8 cellular contexts compared by ENCODE assay signal in genomic region chr6:126083875-126084274, GRCh38.
"Had no signal": no experiment of that assay in that cellular context is flagged by ENCODE, and none has a peak within 500 bp of the region (broad histone marks: within the 10 kb centered on the region; RNA-seq: fewer than 3 reads in every experiment).

No MANE protein-coding gene starts in this region.

- DNase-seq: IMR-90, KBM-7, KG1 had no signal

- H3K4me3 ChIP-seq: K562 had no signal

- H3K27ac ChIP-seq: HL-60, KMS-11 had no signal

- ATAC-seq: HepG2, K562 had no signal

- FAIRE-seq: HepG2, HTR-8/SVneo, K562 had no signal
